In genomic region chr10:77866598-77866997, GRCh38 we compare ENCODE assay signal across 1 cellular context.
TF ChIP-seq lines count a peak whose summit lies in the region.

No MANE protein-coding gene starts in this region.

TF ChIP-seq in HCT116, 20 proteins besides CTCF, POLR2A, EP300 and RAD21 (continued from another document):
- TF ChIP-seq ATF3 (IDR thresholded peaks at IDR 0.05), result no peak
- TF ChIP-seq JUND (IDR thresholded peaks at IDR 0.05), result no peak
- TF ChIP-seq ELF1 (IDR thresholded peaks at IDR 0.05; ENCODE audit: borderline replicate concordance, low read depth), result no peak
- no peak for TF ChIP-seq POLR2AphosphoS5 (IDR thresholded peaks at IDR 0.05; ENCODE audit: low read depth, low read length)
- no peak for TF ChIP-seq YY1 (IDR thresholded peaks at IDR 0.05; ENCODE audit: extremely low read depth, insufficient replicate concordance, low read depth, low read length)
- TF ChIP-seq FOSL1 (IDR thresholded peaks at IDR 0.05; ENCODE audit: low read depth), result no peak
- TF ChIP-seq ZNF274 (IDR thresholded peaks at IDR 0.05; ENCODE audit: low read depth, low read length), result no peak
- no peak for TF ChIP-seq ZFX (IDR thresholded peaks at IDR 0.05)
- TF ChIP-seq CEBPB (IDR thresholded peaks at IDR 0.05; ENCODE audit: low read depth), result no peak
- no peak for TF ChIP-seq ZBTB33 (IDR thresholded peaks at IDR 0.05; ENCODE audit: extremely low read depth, insufficient replicate concordance, low read length)
